ENCODE assay signal across 20 cellular contexts in genomic region chr2:119715409-119716295, GRCh38. TPM values are rescaled to one million over a fixed set of nuclear protein-coding genes. Genes with fewer than 3 reads are reported as not detected.
DNase-seq lines count a peak whose midpoint lies in the region; ATAC-seq and TF ChIP-seq lines count a peak whose summit lies in the region.
"Had no signal": no experiment of that assay in that cellular context is flagged by ENCODE, and none has a peak within 500 bp of the region (broad histone marks: within the 10 kb centered on the region; RNA-seq: fewer than 3 reads in every experiment).

No MANE protein-coding gene starts in this region.

- no peaks in the 10 kb centered on the region for H3K4me1 Mint-ChIP-seq in endodermal cell
- no peaks in the 10 kb centered on the region for H3K4me1 Mint-ChIP-seq in MCF 10A (ENCODE audit: insufficient read depth, unreplicated experiment)

- ATAC-seq in psoas muscle = peak; percentile 57 to 68 (median 65)
- ATAC-seq: HCT116 had no signal

- 88 to 93% methylated on average over 11 to 23 of the region's 23 CpGs for WGBS in endodermal cell (ENCODE audit: insufficient coverage in 1 of 2, insufficient read length in 1 of 2), 2 experiments
- WGBS in psoas muscle, 3 donors = 43 to 70% (median 44%) methylated on average over 23 of the region's 23 CpGs
- WGBS in thyroid gland, 2 donors = 55 to 68% methylated on average over 18 to 23 of the region's 23 CpGs

- no peaks in the 10 kb centered on the region for H3K27me3 ChIP-seq in endodermal cell (ENCODE audit: control insufficient read depth, insufficient read depth, low read length, poor library complexity, severe bottlenecking)
- H3K27me3 ChIP-seq in psoas muscle (ENCODE audit: insufficient read depth in 3 of 3, low read length in 2 of 3) = no peaks in the 10 kb centered on the region
- no peaks in the 10 kb centered on the region for H3K27me3 ChIP-seq in thyroid gland
- H3K27me3 ChIP-seq: BLaER1 had no signal

- H3K36me3 ChIP-seq in endodermal cell (ENCODE audit: control insufficient read depth, insufficient read depth, low read length) (no peaks in the 10 kb centered on the region), psoas muscle (ENCODE audit: insufficient read depth in 1 of 2, low read depth in 1 of 2) (no peaks in the 10 kb centered on the region), thyroid gland (no peaks in the 10 kb centered on the region)
- H3K36me3 ChIP-seq: BLaER1 had no signal

- CTCF ChIA-PET in MCF 10A (lab: Yijun Ruan, JAX) = interaction anchor here (0.5 to 0.9 kb wide), 2 partner anchors 38 to 599 kb away, joined by 3 read pairs; no protein-coding TSS in a partner anchor

- peaks cover 2% of the 10 kb centered on the region for H3K27me3 Mint-ChIP-seq in endodermal cell (ENCODE audit: insufficient read depth)
- peaks cover 25% of the 10 kb centered on the region for H3K27me3 Mint-ChIP-seq in MCF 10A (ENCODE audit: insufficient read depth, unreplicated experiment)

- TF ChIP-seq POLR2A in thyroid gland (IDR thresholded peaks at IDR 0.05) = peak in 1 of 2 donors; percentile 40

- no peak overlapping the region for H3K9ac ChIP-seq in endodermal cell (ENCODE audit: extremely low read depth, low read length, poor library complexity, severe bottlenecking)
- H3K9ac ChIP-seq: BLaER1 had no signal

- H3K36me3 Mint-ChIP-seq in endodermal cell (ENCODE audit: low read depth) = no peaks in the 10 kb centered on the region
- peaks cover 3% of the 10 kb centered on the region for H3K36me3 Mint-ChIP-seq in MCF 10A (ENCODE audit: insufficient read depth, unreplicated experiment)

- no peak overlapping the region for H3K4me3 Mint-ChIP-seq in endodermal cell
- H3K4me3 Mint-ChIP-seq in MCF 10A (ENCODE audit: unreplicated experiment) = no peak overlapping the region
- H3K4me3 Mint-ChIP-seq: CD8-positive, alpha-beta memory T cell had no signal

- no peak overlapping the region for H3K4me3 ChIP-seq in endodermal cell (ENCODE audit: low read length)
- H3K4me3 ChIP-seq in psoas muscle = peak overlapping the region; percentile 27
- no peak overlapping the region for H3K4me3 ChIP-seq in thyroid gland (replicated peaks in 1 of 3)
- H3K4me3 ChIP-seq: BLaER1 had no signal

- no TSS peak for BruUV-seq in MCF 10A (replicated peaks; lab: Mats Ljungman, UMichigan)

- H3K27ac ChIP-seq in endodermal cell (ENCODE audit: low read depth, low read length) = no peak overlapping the region
- no peak overlapping the region for H3K27ac ChIP-seq in psoas muscle
- H3K27ac ChIP-seq in thyroid gland = peak overlapping the region; percentile 80 to 90 (median 83)
- H3K27ac ChIP-seq: BLaER1, RWPE1 had no signal

- intact Hi-C loops in psoas muscle (cut with DNase I) = no loop called here
- intact Hi-C loops in thyroid gland (cut with DNase I) = no loop called here
- intact Hi-C loops in MCF 10A (cut with micrococcal nuclease) = no loop called here
- intact Hi-C loops in head of caudate nucleus (cut with DNase I) = no loop called here

- H3K9me3 Mint-ChIP-seq in endodermal cell = no peaks in the 10 kb centered on the region
- no peaks in the 10 kb centered on the region for H3K9me3 Mint-ChIP-seq in MCF 10A (ENCODE audit: unreplicated experiment)
- H3K9me3 Mint-ChIP-seq: CD8-positive, alpha-beta memory T cell; IgD-negative memory B cell had no signal

- no peaks in the 10 kb centered on the region for H3K4me1 ChIP-seq in endodermal cell (ENCODE audit: control insufficient read depth, insufficient read depth, low read length)
- H3K4me1 ChIP-seq in psoas muscle = peaks cover 21% of the 10 kb centered on the region
- peaks cover 38 to 45% of the 10 kb centered on the region in 2 donors for H3K4me1 ChIP-seq in thyroid gland

- H3K27ac Mint-ChIP-seq in endodermal cell = no peak overlapping the region
- no peak overlapping the region for H3K27ac Mint-ChIP-seq in MCF 10A (ENCODE audit: low read depth, unreplicated experiment)
- H3K27ac Mint-ChIP-seq: IgD-negative memory B cell had no signal

- POLR2A ChIA-PET in MCF 10A (lab: Yijun Ruan, JAX) = interaction anchor here (0.5 kb wide), 1 partner anchor 161 kb away, joined by 3 read pairs; no protein-coding TSS in a partner anchor

- peak; percentile 53 for DNase-seq in activated effector memory CD4-positive, alpha-beta T cell treated with anti-CD3 and anti-CD28 coated beads, Interleukin-2, amount 50 U/mL, for 16 hours
- DNase-seq in activated effector memory CD4-positive, alpha-beta T cell treated with Interleukin-2 at 50 U/mL for 16 hours = no peak
- peak; percentile 37 for DNase-seq in endodermal cell
- no peak for DNase-seq in psoas muscle
- peak; percentile 80 to 82 for DNase-seq in thyroid gland
- no peak for DNase-seq in MCF 10A (ENCODE audit: unreplicated experiment)
- DNase-seq in DMS53 (lab: John Stamatoyannopoulos, UW) = no peak
- no peak for DNase-seq in head of caudate nucleus
- DNase-seq: 8988T; CD8-positive, alpha-beta memory T cell; NCI-H146; NCI-H2081 treated with DMSO at 0.1 percent for 48 hours; NCI-H226; NCI-H526; NK-92 treated with Interleukin-12 subunit alpha and Interleukin-12 subunit beta, amount 100 ng/mL, for 24 hours; OCI-M1 had no signal

- H3K9me3 ChIP-seq in endodermal cell (ENCODE audit: control insufficient read depth, low read length) (no peaks in the 10 kb centered on the region), psoas muscle (no peaks in the 10 kb centered on the region), thyroid gland (no peaks in the 10 kb centered on the region)
- H3K9me3 ChIP-seq: BLaER1 had no signal

- TF ChIP-seq CTCF in endodermal cell (conservative IDR thresholded peaks at IDR 0.05) (no peak), psoas muscle (IDR thresholded peaks at IDR 0.05) (no peak), thyroid gland (IDR thresholded peaks at IDR 0.05) (no peak), MCF 10A (IDR thresholded peaks at IDR 0.05; ENCODE audit: unreplicated experiment) (no peak)

RNA-seq across cellular contexts. Expression of gene TMEM177, which starts 36.7 kb away (rescaled TPM):
- total RNA-seq in endodermal cell (10 to 100 TPM; 26.8 to 28.6 TPM), psoas muscle (10 to 100 TPM in 2 of 4 donors, 1 to 10 TPM in 2; 9.3 to 13.8 (median 11.2) TPM), thyroid gland (10 to 100 TPM in 3 of 4 donors, 1 to 10 TPM in 1; 6.2 to 24.3 (median 14.1) TPM), MCF 10A (2022) (13.3 and 16.8 TPM in 2 replicates)
- polyA plus RNA-seq in endodermal cell (2013, experiment 1 of 2) = 22.7 TPM
- 18.5 TPM for polyA plus RNA-seq in endodermal cell (2013, experiment 2 of 2)
- 10 to 100 TPM; 12.2 to 23.7 (median 17.6) TPM for polyA plus RNA-seq in psoas muscle

RNA-seq across cellular contexts. Expression of gene PTPN4, which starts 44.1 kb away (rescaled TPM):
- total RNA-seq in endodermal cell = 10 to 100 TPM; 52.6 to 69.8 TPM
- polyA plus RNA-seq in endodermal cell (2013, experiment 1 of 2) = 36.4 TPM
- 22.5 TPM for polyA plus RNA-seq in endodermal cell (2013, experiment 2 of 2)
- total RNA-seq in psoas muscle = 10 to 100 TPM; 17.3 to 35.4 (median 29.2) TPM
- polyA plus RNA-seq in psoas muscle = 1 to 10 TPM; 2.1 to 8.5 (median 2.8) TPM
- total RNA-seq in thyroid gland = 100 to 1,000 TPM in 2 of 4 donors, 10 to 100 TPM in 2; 79.1 to 131 (median 114) TPM
- 21.1 and 27.2 TPM in 2 replicates for total RNA-seq in MCF 10A (2022)

Comparison
In these comparisons a context has a peak if more than half of its experiments do, and no peak if none do; other contexts are left out.
1. DNase-seq: peak in activated effector memory CD4-positive, alpha-beta T cell treated with anti-CD3 and anti-CD28 coated beads, Interleukin-2, amount 50 U/mL, for 16 hours (single experiment), endodermal cell (single experiment) and thyroid gland (2 of 2); none in activated effector memory CD4-positive, alpha-beta T cell treated with Interleukin-2 at 50 U/mL for 16 hours (single experiment), psoas muscle (0 of 2), MCF 10A (single experiment), DMS53 (single experiment) and head of caudate nucleus (0 of 42).
2. H3K27ac ChIP-seq: peak in thyroid gland (3 of 3); none in endodermal cell (single experiment) and psoas muscle (single experiment).